In the genomic region with DNA sequence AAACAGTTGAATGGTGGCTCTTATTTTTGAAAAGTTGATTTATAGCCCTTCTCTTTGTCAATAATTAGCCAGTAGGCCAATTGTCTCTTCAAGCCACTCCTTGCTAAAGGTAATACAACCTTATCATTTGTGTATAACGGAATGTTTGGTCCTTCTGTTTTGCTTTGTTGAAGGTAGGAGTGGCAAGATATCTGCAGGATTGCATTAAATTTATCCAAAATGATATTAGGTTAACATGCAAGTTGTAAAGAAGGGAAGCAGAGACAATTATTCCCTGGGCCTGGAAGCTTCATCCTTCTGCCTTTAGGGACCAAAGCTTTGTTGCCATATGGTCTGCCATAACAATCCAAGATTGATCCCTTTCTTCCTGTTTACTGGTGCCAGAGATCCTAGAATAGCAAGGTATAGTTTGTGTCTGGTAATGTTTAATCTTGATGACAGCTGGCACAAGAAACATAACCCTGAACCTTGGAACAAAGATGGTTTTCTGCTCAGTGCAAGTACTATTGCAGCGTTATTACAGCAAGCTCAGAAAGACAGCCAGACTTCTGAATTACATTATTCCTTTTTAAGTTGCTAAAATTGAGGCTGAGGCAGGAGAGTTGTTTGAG, we compare ENCODE assay signal across 17 cellular contexts.
"Had no signal": no experiment of that assay in that cellular context is flagged by ENCODE, and none has a peak within 500 bp of the region (broad histone marks: within the 10 kb centered on the region; RNA-seq: fewer than 3 reads in every experiment).

No MANE protein-coding gene starts in this region.

- FAIRE-seq: frontal cortex had no signal

- H3K9me3 ChIP-seq: heart right ventricle, left ventricle myocardium inferior, prostate gland, testis had no signal

- DNase-seq: activated CD4-positive, alpha-beta memory T cell treated with anti-CD3 and anti-CD28 coated beads, Interleukin-2, amount 10 ng/mL, durations not matched to agents 7 days and 5 days; activated naive CD4-positive, alpha-beta T cell; activated T-cell treated with anti-CD3 and anti-CD28 coated beads, Interleukin-2, amount 50 U/mL, for 48 hours; effector CD8-positive, alpha-beta T cell; heart right ventricle; islet precursor cell; left ventricle myocardium inferior; naive thymus-derived CD4-positive, alpha-beta T cell; nucleus accumbens; stimulated activated CD4-positive, alpha-beta T cell treated with anti-CD3 and anti-CD28 coated beads, Interleukin-15, amount 100 ng/mL, for 24 hours; stimulated activated CD4-positive, alpha-beta T cell treated with anti-CD3 and anti-CD28 coated beads, Interleukin-4, amount 100 ng/mL, for 24 hours; stimulated activated naive CD8-positive, alpha-beta T cell treated with anti-CD3 and anti-CD28 coated beads, Interleukin-15, amount 100 ng/mL, for 72 hours; testis had no signal

- H3K36me3 ChIP-seq: heart right ventricle, left ventricle myocardium inferior, prostate gland had no signal

- H3K4me3 Mint-ChIP-seq: activated CD4-positive, alpha-beta memory T cell treated with anti-CD3 and anti-CD28 coated beads, Interleukin-2, amount 10 ng/mL, durations not matched to agents 7 days and 5 days; mesothelial cell of epicardium; naive thymus-derived CD4-positive, alpha-beta T cell; stimulated activated naive CD8-positive, alpha-beta T cell treated with anti-CD3 and anti-CD28 coated beads, Interleukin-15, amount 100 ng/mL, for 72 hours had no signal

- H3K9me3 Mint-ChIP-seq: activated CD4-positive, alpha-beta memory T cell treated with anti-CD3 and anti-CD28 coated beads, Interleukin-2, amount 10 ng/mL, durations not matched to agents 7 days and 5 days had no signal

- H3K4me1 ChIP-seq: prostate gland, testis had no signal

- H3K36me3 Mint-ChIP-seq: mesothelial cell of epicardium had no signal

- H3K27ac ChIP-seq: coronary artery, heart right ventricle, left ventricle myocardium inferior, prostate gland, testis had no signal

- H3K4me1 Mint-ChIP-seq: activated CD4-positive, alpha-beta memory T cell treated with anti-CD3 and anti-CD28 coated beads, Interleukin-2, amount 10 ng/mL, durations not matched to agents 7 days and 5 days; naive thymus-derived CD4-positive, alpha-beta T cell; stimulated activated naive CD8-positive, alpha-beta T cell treated with anti-CD3 and anti-CD28 coated beads, Interleukin-15, amount 100 ng/mL, for 72 hours had no signal

- H3K27ac Mint-ChIP-seq: activated CD4-positive, alpha-beta memory T cell treated with anti-CD3 and anti-CD28 coated beads, Interleukin-2, amount 10 ng/mL, durations not matched to agents 7 days and 5 days; mesothelial cell of epicardium; naive thymus-derived CD4-positive, alpha-beta T cell; stimulated activated naive CD8-positive, alpha-beta T cell treated with anti-CD3 and anti-CD28 coated beads, Interleukin-15, amount 100 ng/mL, for 72 hours had no signal

- H3K27me3 ChIP-seq: heart right ventricle, testis had no signal

- ATAC-seq: naive thymus-derived CD4-positive, alpha-beta T cell; stimulated activated naive CD8-positive, alpha-beta T cell treated with anti-CD3 and anti-CD28 coated beads, Interleukin-15, amount 100 ng/mL, for 72 hours had no signal

- H3K4me3 ChIP-seq: coronary artery, heart right ventricle, left ventricle myocardium inferior, prostate gland, testis had no signal
